In genomic region chrX:125405339-125405738, GRCh38 we compare ENCODE assay signal across 1 cellular context.
TF ChIP-seq lines count a peak whose summit lies in the region.

No MANE protein-coding gene starts in this region.

TF ChIP-seq in K562, 482 proteins besides CTCF, POLR2A, EP300 and RAD21 (continued from another document):
- no peak for TF ChIP-seq BCLAF1 (IDR thresholded peaks at IDR 0.05; ENCODE audit: borderline replicate concordance in 1 of 2, control insufficient read depth in 1 of 2, low read depth in 2 of 2, low read length in 1 of 2)
- TF ChIP-seq SREBF2 (CRISPR knock-in tag; IDR thresholded peaks at IDR 0.05) = no peak
- TF ChIP-seq ZNF395 (CRISPR knock-in tag; IDR thresholded peaks at IDR 0.05) = no peak
- no peak for TF ChIP-seq MAFF (IDR thresholded peaks at IDR 0.05; ENCODE audit: low read length)
- no peak for TF ChIP-seq CBX2 (IDR thresholded peaks at IDR 0.05; ENCODE audit: insufficient read depth, low read length, poor library complexity, severe bottlenecking)
- no peak for TF ChIP-seq MYNN (IDR thresholded peaks at IDR 0.05)
- no peak for TF ChIP-seq MYNN (CRISPR knock-in tag; IDR thresholded peaks at IDR 0.05)
